33 cellular contexts compared by ENCODE assay signal in genomic region chr1:179015396-179015795, GRCh38.
"Had no signal": no experiment of that assay in that cellular context is flagged by ENCODE, and none has a peak within 500 bp of the region (broad histone marks: within the 10 kb centered on the region; RNA-seq: fewer than 3 reads in every experiment).

No MANE protein-coding gene starts in this region.

- H3K27ac ChIP-seq: left lung, lower lobe of right lung, neural progenitor cell, neutrophil, ovary, prostate gland, skin epidermis, stomach, testis, thyroid gland, upper lobe of left lung, vagina had no signal

- H2AFZ ChIP-seq: neural progenitor cell had no signal

- H3K36me3 ChIP-seq: left lung, lower lobe of right lung, neural progenitor cell, neutrophil, ovary, prostate gland, stomach, thyroid gland, transverse colon, upper lobe of left lung, vagina had no signal

- H3K4me3 Mint-ChIP-seq: mesothelial cell of epicardium; naive B cell; natural killer cell; nephron progenitor cell; neural progenitor cell; stimulated activated naive B cell treated with anti-CD40 and anti-IgM and Interleukin-4, amounts not matched to agents 10 μg/mL and 1 μg/mL and 100 μg/mL, for 72 hours had no signal

- H3K4me1 ChIP-seq: neural progenitor cell, prostate gland had no signal

- H3K4me2 ChIP-seq: neural progenitor cell had no signal

- H3K9me3 Mint-ChIP-seq: mesothelial cell of epicardium; naive B cell; natural killer cell; nephron progenitor cell; neural progenitor cell; stimulated activated naive B cell treated with anti-CD40 and anti-IgM and Interleukin-4, amounts not matched to agents 10 μg/mL and 1 μg/mL and 100 μg/mL, for 72 hours had no signal

- DNase-seq: hippocampal formation; kidney; left colon; left lung; lower lobe of right lung; mesendoderm; naive B cell; natural killer cell; nephron progenitor cell; occipital lobe; ovary; posterior cingulate gyrus; retina; right cardiac atrium; stimulated activated CD4-positive, alpha-beta T cell treated with anti-CD3 and anti-CD28 coated beads, Interleukin-12 subunit alpha, Interleukin-12 subunit beta, amount 100 ng/mL, for 4 hours; stimulated activated CD4-positive, alpha-beta T cell treated with anti-CD3 and anti-CD28 coated beads, Interleukin-15, amount 100 ng/mL, for 24 hours; stimulated activated CD4-positive, alpha-beta T cell treated with anti-CD3 and anti-CD28 coated beads, Interleukin-2, amount 100 ng/mL, for 24 hours; stimulated activated CD4-positive, alpha-beta T cell treated with anti-CD3 and anti-CD28 coated beads, Interleukin-4, amount 100 ng/mL, for 1 hour; stimulated activated naive B cell treated with anti-CD40 and anti-IgM and Interleukin-4, amounts not matched to agents 10 μg/mL and 1 μg/mL and 100 μg/mL, for 72 hours; stimulated activated naive CD8-positive, alpha-beta T cell treated with anti-CD3 and anti-CD28 coated beads, Interleukin-15, Interleukin-2, amounts not matched to agents 100 U/mL and 50 U/mL, for 24 hours; stomach; testis; thyroid gland; transverse colon; upper lobe of left lung had no signal

- H3K9ac ChIP-seq: neural progenitor cell had no signal

- H3K27me3 ChIP-seq: left lung, neural progenitor cell, neutrophil, ovary, stomach, testis, thyroid gland, transverse colon, upper lobe of left lung, vagina had no signal

- H3K4me1 Mint-ChIP-seq: naive B cell; nephron progenitor cell; stimulated activated naive B cell treated with anti-CD40 and anti-IgM and Interleukin-4, amounts not matched to agents 10 μg/mL and 1 μg/mL and 100 μg/mL, for 72 hours had no signal

- FAIRE-seq: islet of Langerhans, kidney had no signal

- ATAC-seq: left colon; left lung; lower lobe of right lung; natural killer cell; right cardiac atrium; sciatic nerve; stimulated activated naive B cell treated with anti-CD40 and anti-IgM and Interleukin-4, amounts not matched to agents 10 μg/mL and 1 μg/mL and 100 μg/mL, for 72 hours; stimulated activated naive CD8-positive, alpha-beta T cell treated with anti-CD3 and anti-CD28 coated beads, Interleukin-15, Interleukin-2, amounts not matched to agents 100 U/mL and 50 U/mL, for 24 hours had no signal

- H3K27ac Mint-ChIP-seq: mesothelial cell of epicardium; natural killer cell; nephron progenitor cell; neural progenitor cell; stimulated activated naive B cell treated with anti-CD40 and anti-IgM and Interleukin-4, amounts not matched to agents 10 μg/mL and 1 μg/mL and 100 μg/mL, for 72 hours had no signal

- H3K9me3 ChIP-seq: left lung, lower lobe of right lung, neutrophil, ovary, prostate gland, stomach, testis, thyroid gland, transverse colon, upper lobe of left lung, vagina had no signal

- H3K36me3 Mint-ChIP-seq: mesothelial cell of epicardium; naive B cell; natural killer cell; neural progenitor cell; stimulated activated naive B cell treated with anti-CD40 and anti-IgM and Interleukin-4, amounts not matched to agents 10 μg/mL and 1 μg/mL and 100 μg/mL, for 72 hours had no signal

- H3K4me3 ChIP-seq: left lung, lower lobe of right lung, neural progenitor cell, ovary, prostate gland, skin epidermis, stomach, testis, thyroid gland, transverse colon, upper lobe of left lung, vagina had no signal
